ENCODE assay signal across 15 cellular contexts in genomic region chr15:96054606-96055005, GRCh38.
"Had no signal": no experiment of that assay in that cellular context is flagged by ENCODE, and none has a peak within 500 bp of the region (broad histone marks: within the 10 kb centered on the region; RNA-seq: fewer than 3 reads in every experiment).

No MANE protein-coding gene starts in this region.

- H3K4me3 Mint-ChIP-seq: activated CD8-positive, alpha-beta T cell treated with anti-CD3 and anti-CD28 coated beads, Interleukin-2, amount 10 ng/mL, durations not matched to agents 7 days and 5 days; natural killer cell; stimulated activated naive B cell treated with anti-CD40 and anti-IgM and Interleukin-4, amounts not matched to agents 10 μg/mL and 1 μg/mL and 100 μg/mL, for 72 hours had no signal

- H3K27ac Mint-ChIP-seq: activated CD8-positive, alpha-beta T cell treated with anti-CD3 and anti-CD28 coated beads, Interleukin-2, amount 10 ng/mL, durations not matched to agents 7 days and 5 days; natural killer cell; stimulated activated naive B cell treated with anti-CD40 and anti-IgM and Interleukin-4, amounts not matched to agents 10 μg/mL and 1 μg/mL and 100 μg/mL, for 72 hours had no signal

- H3K9me3 ChIP-seq: ascending aorta, psoas muscle, sigmoid colon, transverse colon had no signal

- H3K27me3 ChIP-seq: ascending aorta, sigmoid colon had no signal

- H3K9me3 Mint-ChIP-seq: natural killer cell had no signal

- H3K27ac ChIP-seq: ascending aorta, foreskin keratinocyte, transverse colon had no signal

- H3K36me3 Mint-ChIP-seq: natural killer cell had no signal

- H3K36me3 ChIP-seq: ascending aorta, sigmoid colon, transverse colon had no signal

- FAIRE-seq: bronchial epithelial cell had no signal

- H3K4me1 ChIP-seq: foreskin keratinocyte had no signal

- H3K4me3 ChIP-seq: ascending aorta, transverse colon had no signal

- DNase-seq: activated CD4-positive, alpha-beta T cell treated with anti-CD3 and anti-CD28 coated beads for 4 hours; activated CD8-positive, alpha-beta memory T cell treated with anti-CD3 and anti-CD28 coated beads, Interleukin-2, amount 50 U/mL, for 48 hours; activated CD8-positive, alpha-beta T cell treated with anti-CD3 and anti-CD28 coated beads, Interleukin-2, amount 10 ng/mL, durations not matched to agents 7 days and 5 days; activated naive CD4-positive, alpha-beta T cell; foreskin keratinocyte; natural killer cell; occipital lobe; psoas muscle; sigmoid colon; stimulated activated CD4-positive, alpha-beta T cell treated with anti-CD3 and anti-CD28 coated beads, Interleukin-2, amount 100 ng/mL, for 24 hours; stimulated activated naive B cell treated with anti-CD40 and anti-IgM and Interleukin-4, amounts not matched to agents 10 μg/mL and 1 μg/mL and 100 μg/mL, for 72 hours; substantia nigra; transverse colon had no signal

- ATAC-seq: activated CD8-positive, alpha-beta T cell treated with anti-CD3 and anti-CD28 coated beads, Interleukin-2, amount 10 ng/mL, durations not matched to agents 7 days and 5 days; foreskin keratinocyte; natural killer cell; stimulated activated naive B cell treated with anti-CD40 and anti-IgM and Interleukin-4, amounts not matched to agents 10 μg/mL and 1 μg/mL and 100 μg/mL, for 72 hours had no signal
